8 cellular contexts compared by ENCODE assay signal in the genomic region with DNA sequence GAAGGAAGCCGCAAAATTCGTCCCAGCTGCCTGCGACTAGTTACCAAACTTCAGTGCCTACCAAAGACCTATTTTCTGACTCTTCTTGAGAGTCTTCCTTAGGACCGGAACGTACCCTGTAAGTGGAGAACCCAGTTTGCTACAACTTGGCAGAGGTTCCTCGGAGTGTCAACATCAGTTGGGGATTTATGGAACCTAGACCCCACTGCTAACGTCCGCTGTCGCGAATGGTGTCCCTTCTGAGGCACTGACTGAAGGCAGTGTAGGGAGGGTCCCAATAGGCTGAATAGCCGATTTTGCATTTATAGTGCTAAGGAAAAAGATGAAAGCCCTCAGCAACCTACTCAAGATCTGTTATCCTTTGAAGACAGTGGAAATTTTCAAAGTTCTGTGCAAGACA. TPM values are rescaled to one million over a fixed set of nuclear protein-coding genes. Genes with fewer than 3 reads are reported as not detected.
DNase-seq lines count a peak whose midpoint lies in the region; ATAC-seq and TF ChIP-seq lines count a peak whose summit lies in the region.

No MANE protein-coding gene starts in this region.

- DNase-seq in heart right ventricle (peak in 1 of 2 donors; percentile 8), Right ventricle myocardium inferior (ENCODE audit: missing footprints) (no peak), astrocyte of the spinal cord (ENCODE audit: low read depth, low spot score) (peak; percentile 31), vagina (ENCODE audit: extremely low spot score in 2 of 2) (peak in 1 of 2 donors; percentile 91), NCI-H1694 treated with DMSO at 0.1 percent for 48 hours (lab: John Stamatoyannopoulos, UW) (no peak), AG08395 (ENCODE audit: low spot score) (no peak)
- DNase-seq in stimulated activated naive CD4-positive, alpha-beta T cell treated with Interleukin-2 at 50 U/mL for 16 hours (lab: John Stamatoyannopoulos, UW), result no peak

- H3K4me1 ChIP-seq in heart right ventricle (peaks cover 0 to 38% (median 19%) of the 10 kb centered on the region in 9 donors), mesodermal cell (ENCODE audit: control insufficient read depth, insufficient read depth, low read length, poor library complexity, severe bottlenecking) (peaks cover 9% of the 10 kb centered on the region), vagina (peaks cover 32% of the 10 kb centered on the region)

- H3K27me3 ChIP-seq in heart right ventricle (no peaks in the 10 kb centered on the region), vagina (no peaks in the 10 kb centered on the region)

- 6 to 9% methylated on average over 11 of the region's 11 CpGs for WGBS in heart right ventricle, 2 donors
- 7 to 18% methylated on average over 10 to 11 of the region's 11 CpGs for WGBS in mesodermal cell (ENCODE audit: insufficient coverage in 2 of 2), 2 experiments

- H3K4me3 ChIP-seq in heart right ventricle (peak overlapping the region in 9 of 10 donors; percentile 75 to 97 (median 85)), astrocyte of the spinal cord (ENCODE audit: low read depth, low read length) (peak overlapping the region; percentile 46), mesodermal cell (ENCODE audit: extremely low read depth, insufficient read depth, low read length, poor library complexity, severe bottlenecking) (peak overlapping the region; percentile 82), vagina (peak overlapping the region; percentile 78 to 90)

- intact Hi-C loops in heart right ventricle (cut with DNase I) (loop anchor here in 4 of 10 donors (2.0 to 10.0 kb wide), 3 partner anchors 69 to 103 kb away; no protein-coding TSS in a partner anchor), Right ventricle myocardium inferior (cut with DNase I) (loop anchor here (5.0 kb wide), 1 partner anchor 95 kb away; no protein-coding TSS in a partner anchor), vagina (cut with DNase I) (no loop called here)

- TF ChIP-seq POLR2A in vagina (IDR thresholded peaks at IDR 0.05), result no peak

- ATAC-seq in heart right ventricle, result no peak
- ATAC-seq in Right ventricle myocardium inferior, result no peak

- in situ Hi-C loops in astrocyte of the spinal cord (cut with HindIII; ENCODE audit: low sequenced_read_pairs), result no loop called here

- peak overlapping the region in 8 of 10 donors; percentile 35 to 80 (median 52) for H3K27ac ChIP-seq in heart right ventricle
- no peak overlapping the region for H3K27ac ChIP-seq in mesodermal cell (ENCODE audit: low read depth, low read length, severe bottlenecking)
- H3K27ac ChIP-seq in vagina, result peak overlapping the region; percentile 87

- TF ChIP-seq CTCF in heart right ventricle (IDR thresholded peaks at IDR 0.05), result no peak
- TF ChIP-seq CTCF in astrocyte of the spinal cord (IDR thresholded peaks at IDR 0.05; ENCODE audit: low read depth, low read length), result no peak
- no peak for TF ChIP-seq CTCF in vagina (IDR thresholded peaks at IDR 0.05)

- H3K9me3 ChIP-seq in heart right ventricle, result no peaks in the 10 kb centered on the region
- no peaks in the 10 kb centered on the region for H3K9me3 ChIP-seq in mesodermal cell (ENCODE audit: control insufficient read depth, low read length)
- no peaks in the 10 kb centered on the region for H3K9me3 ChIP-seq in vagina

- no peaks in the 10 kb centered on the region for H3K36me3 ChIP-seq in heart right ventricle
- no peaks in the 10 kb centered on the region for H3K36me3 ChIP-seq in mesodermal cell (ENCODE audit: control insufficient read depth, insufficient read depth, low read length)
- no peaks in the 10 kb centered on the region for H3K36me3 ChIP-seq in vagina

RNA-seq across cellular contexts. Expression of a gene that starts 0.6 kb away (rescaled TPM):
- total RNA-seq in heart right ventricle (10 to 100 TPM in 1 of 10 donors, 1 to 10 TPM in 9; 2.6 to 20.4 (median 4.4) TPM), Right ventricle myocardium inferior (7.4 TPM), vagina (24.3 TPM)
- 1 to 10 TPM; 2.0 TPM for polyA plus RNA-seq in heart right ventricle
- 22.7 TPM for polyA plus RNA-seq in mesodermal cell (2013, experiment 1 of 2)
- polyA plus RNA-seq in mesodermal cell (2013, experiment 2 of 2), result 29.4 TPM
